ENCODE assay signal across 8 cellular contexts in the genomic region with DNA sequence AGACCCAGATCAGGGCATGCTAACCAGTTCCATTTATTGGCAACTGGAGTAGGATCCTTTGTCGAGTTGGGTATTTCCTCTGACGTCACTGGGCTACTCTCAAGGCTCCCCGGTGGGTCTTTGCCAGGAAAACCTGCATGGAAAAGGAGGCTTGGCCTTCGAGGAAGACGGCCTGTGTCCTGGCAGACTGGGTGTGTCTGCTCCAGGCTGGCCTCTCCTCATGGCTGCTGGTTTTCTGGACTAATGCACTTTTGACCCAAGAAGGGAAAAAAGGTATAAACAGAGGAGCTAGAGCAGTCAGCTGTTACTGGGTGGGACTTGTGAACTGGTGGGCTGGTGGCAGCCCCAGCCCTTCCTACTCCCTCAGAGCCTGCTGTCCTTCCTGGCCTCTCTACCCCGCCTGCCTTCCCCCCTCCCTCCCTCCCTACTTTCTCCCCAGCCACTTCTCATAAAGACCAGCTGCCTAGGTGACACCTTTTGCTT.
DNase-seq lines count a peak whose midpoint lies in the region; ATAC-seq, FAIRE-seq and TF ChIP-seq lines count a peak whose summit lies in the region.

No MANE protein-coding gene starts in this region.

- no peaks in the 10 kb centered on the region for H3K27me3 ChIP-seq in H1 (replicated peaks in 1 of 4; ENCODE audit: control insufficient read depth in 3 of 4, extremely low read depth in 1 of 4, insufficient read depth in 3 of 4, low read length in 3 of 4)

- TF ChIP-seq EP300 in H1 (IDR thresholded peaks at IDR 0.05; ENCODE audit: borderline replicate concordance in 1 of 2, low read depth in 2 of 2, low read length in 2 of 2), result no peak

- no peaks in the 10 kb centered on the region for H4K20me1 ChIP-seq in H1 (replicated peaks in 1 of 2; ENCODE audit: control insufficient read depth in 1 of 2, insufficient read depth in 2 of 2, low read length in 2 of 2)

- no peak overlapping the region; a peak in 1 of 7 replicates for H3K9ac ChIP-seq in H1 (replicated peaks in 1 of 4; ENCODE audit: extremely low read depth in 1 of 4, low read depth in 3 of 4, low read length in 3 of 4)

- H3K4ac ChIP-seq in H1 (replicated peaks; ENCODE audit: insufficient read length, low read depth, low read length), result no peak overlapping the region

- no peak overlapping the region for H3K23ac ChIP-seq in H1 (ENCODE audit: insufficient read length)

- no peaks in the 10 kb centered on the region for H3K23me2 ChIP-seq in H1 (ENCODE audit: low read depth, low read length)

- DNase-seq in AG10803 (ENCODE audit: low read depth), result peak; percentile 56
- DNase-seq in HuH-7 (ENCODE audit: low spot score), result peak; percentile 54
- no peak for DNase-seq in H1 (ENCODE audit: low read depth in 1 of 2, low spot score in 2 of 2)
- no peak for DNase-seq in foreskin melanocyte
- DNase-seq in D721Med (ENCODE audit: insufficient read length, low spot score), result no peak
- DNase-seq in T-cell, result no peak
- DNase-seq in UCSD-AML1 (lab: John Stamatoyannopoulos, UW; ENCODE audit: unreplicated experiment), result no peak

- H3K9me3 ChIP-seq in H1 (ENCODE audit: insufficient read depth in 2 of 2, low read depth in 1 of 2, low read length in 1 of 2), result no peaks in the 10 kb centered on the region

- no peak for FAIRE-seq in H1 (lab: Jason Lieb, UNC)
- FAIRE-seq in D721Med (lab: Jason Lieb, UNC), result no peak

- H3K36me3 Mint-ChIP-seq in nephron (ENCODE audit: low read depth), result no peaks in the 10 kb centered on the region
- no peaks in the 10 kb centered on the region for H3K36me3 Mint-ChIP-seq in T-cell

- H3K27me3 Mint-ChIP-seq in nephron (ENCODE audit: low read depth) (no peaks in the 10 kb centered on the region), T-cell (no peaks in the 10 kb centered on the region)

- H3K27ac ChIP-seq in H1 (ENCODE audit: low read depth, low read length), result no peak overlapping the region

- H3K4me3 Mint-ChIP-seq in nephron (no peak overlapping the region), T-cell (no peak overlapping the region)

- H2BK5ac ChIP-seq in H1 (ENCODE audit: low read depth, low read length), result no peak overlapping the region

- TF ChIP-seq CTCF in AG10803 (conservative IDR thresholded peaks at IDR 0.05; ENCODE audit: low read length) (no peak), H1 (IDR thresholded peaks at IDR 0.05; ENCODE audit: control extremely low read depth in 1 of 3, insufficient read depth in 1 of 3, low read depth in 1 of 3, low read length in 3 of 3) (no peak), nephron (IDR thresholded peaks at IDR 0.05; ENCODE audit: unreplicated experiment in 3 of 3) (no peak), D721Med (IDR thresholded peaks at IDR 0.05; ENCODE audit: insufficient read depth, missing control alignments) (no peak)

- no peaks in the 10 kb centered on the region for H3K79me2 ChIP-seq in H1 (ENCODE audit: control insufficient read depth in 1 of 2, insufficient read depth in 2 of 2, low read length in 2 of 2)

- H3K4me1 ChIP-seq in H1 (replicated peaks in 1 of 4; ENCODE audit: control insufficient read depth in 3 of 4, insufficient read depth in 4 of 4, low read length in 3 of 4), result peaks cover 0 to 3% (median 0%) of the 10 kb centered on the region in 4 experiments; a peak in 4 of 7 replicates

- no peak overlapping the region for H3K18ac ChIP-seq in H1 (ENCODE audit: extremely low read depth, low read length)

- TF ChIP-seq RAD21 in H1 (IDR thresholded peaks at IDR 0.05 in 1 of 2, conservative IDR thresholded peaks at IDR 0.05 in 1 of 2; ENCODE audit: low read depth in 2 of 2, low read length in 2 of 2), result no peak

- no peak overlapping the region for H3K14ac ChIP-seq in H1 (ENCODE audit: insufficient read length)

- no peak for ATAC-seq in T-cell (replicated peaks in 1 of 4)

- H2AK5ac ChIP-seq in H1 (ENCODE audit: low read depth, low read length), result no peak overlapping the region

- H4K91ac ChIP-seq in H1 (replicated peaks; ENCODE audit: insufficient read length, low read length), result no peak overlapping the region

- H3K79me1 ChIP-seq in H1 (ENCODE audit: low read depth, low read length), result no peaks in the 10 kb centered on the region

- no peak overlapping the region for H2BK20ac ChIP-seq in H1 (ENCODE audit: low read length)

- POLR2A ChIA-PET in H1 (lab: Charles Lee; ENCODE audit: partially characterized antibody) (no interaction called here), T-cell (lab: Charles Lee) (interaction anchor here in 1 of 2 donors (0.6 kb wide), 1 partner anchor 34 kb away, joined by 3 read pairs; no protein-coding TSS in a partner anchor)

- H4K8ac ChIP-seq in H1 (ENCODE audit: extremely low read depth, insufficient read depth, low read length), result no peak overlapping the region

- H3K27ac Mint-ChIP-seq in nephron (peak overlapping the region; percentile 94 to 97 (median 97)), T-cell (peak overlapping the region in 1 of 2 donors; percentile 80)

- CTCF ChIA-PET in H1 (lab: Charles Lee; ENCODE audit: partially characterized antibody) (interaction anchor here (0.5 to 0.7 kb wide), 2 partner anchors 9 to 53 kb away, joined by 3 to 4 read pairs; no protein-coding TSS in a partner anchor), T-cell (lab: Charles Lee) (no interaction called here)

- no peak overlapping the region for H3K4me2 ChIP-seq in H1 (ENCODE audit: insufficient read depth in 1 of 2, low read depth in 2 of 2, low read length in 2 of 2)

- no peak overlapping the region for H4K5ac ChIP-seq in H1 (ENCODE audit: insufficient read length, low read depth, low read length)

- peak overlapping the region; percentile 40; the same call in 1 of the 2 replicates for H2BK15ac ChIP-seq in H1 (ENCODE audit: low read length)

- peak overlapping the region; percentile 70 for H2BK12ac ChIP-seq in H1 (ENCODE audit: low read depth, low read length)

- H2AFZ ChIP-seq in H1 (ENCODE audit: low read length), result peak overlapping the region; percentile 6; the same call in 1 of the 2 replicates

- no peak overlapping the region for H3K4me3 ChIP-seq in AG10803 (ENCODE audit: low read length)
- no peak overlapping the region for H3K4me3 ChIP-seq in H1 (ENCODE audit: extremely low read depth in 1 of 4, insufficient read depth in 2 of 4, low read depth in 3 of 4, low read length in 4 of 4)

- H3K4me1 Mint-ChIP-seq in nephron (peaks cover 13% of the 10 kb centered on the region), T-cell (peaks cover 12 to 21% (median 16%) of the 10 kb centered on the region in 3 donors)

- H2BK120ac ChIP-seq in H1 (replicated peaks; ENCODE audit: low read depth, low read length), result no peak overlapping the region

- H3K9me3 Mint-ChIP-seq in nephron (peaks cover 6% of the 10 kb centered on the region), T-cell (no peaks in the 10 kb centered on the region)

- no peaks in the 10 kb centered on the region for H3K36me3 ChIP-seq in H1 (ENCODE audit: control insufficient read depth in 2 of 4, insufficient read depth in 4 of 4, low read length in 3 of 4)

- no peak overlapping the region for H3K56ac ChIP-seq in H1 (replicated peaks; ENCODE audit: insufficient read length, low read depth, low read length)

- WGBS in H1 (ENCODE audit: extremely low coverage in 1 of 2, insufficient coverage in 1 of 2, insufficient read length in 1 of 2, insufficient replicate concordance in 2 of 2, low coverage in 1 of 2, low lambda C conversion rate in 2 of 2, missing lambda C conversion rate in 1 of 2), 2 experiments, result 89% methylated on average over 5 of the region's 6 CpGs; no CpG with 5 or more reads in 1 of the 2 experiments

- no peak for TF ChIP-seq POLR2A in H1 (IDR thresholded peaks at IDR 0.05; ENCODE audit: control extremely low read depth in 1 of 2, low read depth in 2 of 2, low read length in 2 of 2)

TF ChIP-seq in H1, 55 proteins besides CTCF, POLR2A, EP300 and RAD21:
- TF ChIP-seq SP1 (IDR thresholded peaks at IDR 0.05; ENCODE audit: low read depth, low read length) (no peak), BRCA1 (IDR thresholded peaks at IDR 0.05; ENCODE audit: low read depth, low read length) (no peak), RXRA (IDR thresholded peaks at IDR 0.05; ENCODE audit: insufficient read depth, low read depth, low read length) (no peak), CEBPB (IDR thresholded peaks at IDR 0.05; ENCODE audit: low read depth, low read length) (no peak), BACH1 (IDR thresholded peaks at IDR 0.05; ENCODE audit: low read length) (no peak)
- TF ChIP-seq, protein P1, sequence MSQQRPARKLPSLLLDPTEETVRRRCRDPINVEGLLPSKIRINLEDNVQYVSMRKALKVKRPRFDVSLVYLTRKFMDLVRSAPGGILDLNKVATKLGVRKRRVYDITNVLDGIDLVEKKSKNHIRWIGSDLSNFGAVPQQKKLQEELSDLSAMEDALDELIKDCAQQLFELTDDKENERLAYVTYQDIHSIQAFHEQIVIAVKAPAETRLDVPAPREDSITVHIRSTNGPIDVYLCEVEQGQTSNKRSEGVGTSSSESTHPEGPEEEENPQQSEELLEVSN (IDR thresholded peaks at IDR 0.05), result no peak
- TF ChIP-seq, protein P2, sequence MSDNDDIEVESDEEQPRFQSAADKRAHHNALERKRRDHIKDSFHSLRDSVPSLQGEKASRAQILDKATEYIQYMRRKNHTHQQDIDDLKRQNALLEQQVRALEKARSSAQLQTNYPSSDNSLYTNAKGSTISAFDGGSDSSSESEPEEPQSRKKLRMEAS (IDR thresholded peaks at IDR 0.05), result no peak

Comparison
In these comparisons a context has a peak if more than half of its experiments do, and no peak if none do; other contexts are left out.
1. DNase-seq: peak in AG10803 (single experiment) and HuH-7 (single experiment); none in H1 (0 of 2), foreskin melanocyte (single experiment), D721Med (single experiment), T-cell (0 of 34) and UCSD-AML1 (single experiment).